17 cellular contexts compared by ENCODE assay signal in the genomic region with DNA sequence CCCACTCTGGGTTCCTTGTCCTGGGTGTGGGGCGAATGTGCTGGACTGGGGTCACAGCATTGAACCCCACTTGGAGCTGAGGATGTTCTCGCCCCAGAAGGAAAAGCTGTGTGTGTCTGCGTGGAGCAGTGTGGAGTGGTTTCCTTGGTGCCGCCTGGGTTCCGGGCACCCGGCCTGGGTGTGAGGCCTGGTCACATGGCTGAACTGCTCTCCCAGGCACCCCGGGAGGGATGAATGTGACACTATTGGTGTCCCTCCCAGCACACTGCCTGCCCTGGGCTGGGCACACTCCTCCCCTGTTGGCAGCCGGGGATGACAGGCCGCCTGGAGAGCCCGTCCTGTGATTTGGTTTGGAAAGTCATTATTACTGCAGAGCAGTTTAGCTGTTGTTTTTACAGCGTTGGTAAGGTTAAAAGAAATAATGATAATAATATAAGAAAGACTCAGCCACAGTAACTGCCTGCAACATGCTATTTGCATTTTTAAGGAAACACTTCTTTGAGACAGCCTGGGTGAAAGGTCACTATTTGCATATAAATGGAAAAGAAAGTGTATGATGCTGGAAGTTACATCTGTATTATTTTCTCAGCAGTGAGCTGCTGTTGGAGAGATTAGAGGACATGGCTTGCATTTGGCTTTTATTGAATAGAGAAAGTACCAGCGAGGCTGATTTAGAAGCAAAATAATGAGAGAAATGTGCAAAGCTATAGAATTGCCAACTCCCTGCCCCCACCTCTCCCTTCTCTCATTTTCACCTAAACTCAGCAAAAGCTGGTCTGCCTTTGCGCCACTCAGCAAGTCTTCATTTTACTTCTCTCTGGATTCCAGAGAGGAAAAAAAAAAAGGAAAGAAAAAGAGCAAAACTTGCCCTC. TPM values are rescaled to one million over a fixed set of nuclear protein-coding genes. Genes with fewer than 3 reads are reported as not detected.
DNase-seq lines count a peak whose midpoint lies in the region; TF ChIP-seq lines count a peak whose summit lies in the region.
"Had no signal": no experiment of that assay in that cellular context is flagged by ENCODE, and none has a peak within 500 bp of the region (broad histone marks: within the 10 kb centered on the region; RNA-seq: fewer than 3 reads in every experiment).

No MANE protein-coding gene starts in this region.

- peaks cover 60% of the 10 kb centered on the region for H3K27me3 Mint-ChIP-seq in Calu3 (ENCODE audit: unreplicated experiment)

- H3K9ac ChIP-seq in HUES48 (ENCODE audit: low read depth, low read length) (no peak overlapping the region), iPS-18a (ENCODE audit: low read length) (no peak overlapping the region)
- H3K9ac ChIP-seq: KMS-11 had no signal

- H3K9me3 Mint-ChIP-seq in Calu3 (ENCODE audit: low read depth, unreplicated experiment), result peaks cover 7% of the 10 kb centered on the region

- no peaks in the 10 kb centered on the region for H3K36me3 ChIP-seq in HUES48 (ENCODE audit: control insufficient read depth, insufficient read depth, low read length)
- no peaks in the 10 kb centered on the region for H3K36me3 ChIP-seq in iPS-18a (ENCODE audit: control insufficient read depth, low read depth, low read length)
- H3K36me3 ChIP-seq in breast epithelium, result no peaks in the 10 kb centered on the region
- H3K36me3 ChIP-seq: ascending aorta, pancreas had no signal

- peaks cover 4% of the 10 kb centered on the region; the same call in 1 of the 2 replicates for H3K27me3 ChIP-seq in HUES48 (ENCODE audit: control insufficient read depth, insufficient read depth, low read length)
- peaks cover 18% of the 10 kb centered on the region for H3K27me3 ChIP-seq in iPS-18a (ENCODE audit: control insufficient read depth, insufficient read depth, low read length)
- peaks cover 0 to 21% of the 10 kb centered on the region in 2 donors for H3K27me3 ChIP-seq in breast epithelium
- H3K27me3 ChIP-seq: ascending aorta, pancreas had no signal

- H3K4me3 ChIP-seq in HUES48 (ENCODE audit: low read depth, low read length) (peak overlapping the region; percentile 9), iPS-18a (ENCODE audit: low read length) (peak overlapping the region; percentile 29), lower leg skin (ENCODE audit: low read depth, poor library complexity, severe bottlenecking) (no peak overlapping the region), breast epithelium (no peak overlapping the region)
- H3K4me3 ChIP-seq: ascending aorta, pancreas had no signal

- DNase-seq in cerebellar cortex (ENCODE audit: low spot score) (peak; percentile 62), pons (ENCODE audit: low spot score) (peak; percentile 60), NCI-H446 (lab: John Stamatoyannopoulos, UW) (no peak), lower leg skin (ENCODE audit: low spot score in 2 of 2) (no peak), Calu3 (no peak), breast epithelium (ENCODE audit: low spot score in 2 of 2) (no peak)
- DNase-seq: activated CD4-positive, alpha-beta T cell treated with anti-CD3 and anti-CD28 coated beads, Interleukin-2, amount 50 U/mL, for 1 hour; activated naive CD4-positive, alpha-beta T cell; COR-L47; NCI-H2081 treated with DMSO at 0.1 percent for 48 hours; NCI-H748 treated with DMSO at 0.1 percent for 48 hours; pancreas had no signal

- H3K27ac ChIP-seq in HUES48 (ENCODE audit: low read depth, low read length), result peak overlapping the region; percentile 73
- no peak overlapping the region for H3K27ac ChIP-seq in iPS-18a (ENCODE audit: low read length)
- H3K27ac ChIP-seq in breast epithelium, result no peak overlapping the region
- H3K27ac ChIP-seq: ascending aorta, KMS-11, pancreas had no signal

- H3K27ac Mint-ChIP-seq in Calu3 (ENCODE audit: unreplicated experiment), result no peak overlapping the region

- no peaks in the 10 kb centered on the region for H3K36me3 Mint-ChIP-seq in Calu3 (ENCODE audit: insufficient read depth, unreplicated experiment)

- CTCF ChIA-PET in Calu3 (lab: Charles Lee), result no interaction called here

- WGBS in lower leg skin, 2 donors, result 31 to 33% methylated on average over 13 of the region's 13 CpGs

- intact Hi-C loops in lower leg skin (cut with DNase I; ENCODE audit: low total_unique reads), result no loop called here
- intact Hi-C loops in Calu3 (cut with micrococcal nuclease; ENCODE audit: unreplicated experiment), result no loop called here
- intact Hi-C loops in breast epithelium (cut with DNase I; ENCODE audit: low total_unique reads), result no loop called here

- H3K4me3 Mint-ChIP-seq in Calu3 (ENCODE audit: low read depth, unreplicated experiment), result no peak overlapping the region

- no peak for TF ChIP-seq CTCF in lower leg skin (IDR thresholded peaks at IDR 0.05)
- no peak for TF ChIP-seq CTCF in Calu3 (IDR thresholded peaks at IDR 0.05; ENCODE audit: unreplicated experiment)
- no peak for TF ChIP-seq CTCF in breast epithelium (IDR thresholded peaks at IDR 0.05)

- peaks cover 18% of the 10 kb centered on the region for H3K4me1 ChIP-seq in HUES48 (ENCODE audit: control insufficient read depth, insufficient read depth, low read length)
- H3K4me1 ChIP-seq in iPS-18a (ENCODE audit: control insufficient read depth, low read depth, low read length), result peaks cover 12% of the 10 kb centered on the region
- H3K4me1 ChIP-seq in breast epithelium, result no peaks in the 10 kb centered on the region
- H3K4me1 ChIP-seq: ascending aorta, pancreas had no signal

- BruUV-seq in Calu3 (replicated peaks; lab: Mats Ljungman, UMichigan), result no TSS peak

- no peaks in the 10 kb centered on the region for H3K4me1 Mint-ChIP-seq in Calu3 (ENCODE audit: low read depth, unreplicated experiment)

- TF ChIP-seq POLR2A in lower leg skin (IDR thresholded peaks at IDR 0.05), result no peak
- no peak for TF ChIP-seq POLR2A in breast epithelium (IDR thresholded peaks at IDR 0.05)

- H3K9me3 ChIP-seq in HUES48 (ENCODE audit: control insufficient read depth, insufficient read depth, low read length), result no peaks in the 10 kb centered on the region
- H3K9me3 ChIP-seq in iPS-18a (ENCODE audit: control insufficient read depth, low read depth, low read length), result no peaks in the 10 kb centered on the region
- H3K9me3 ChIP-seq in breast epithelium, result no peaks in the 10 kb centered on the region
- H3K9me3 ChIP-seq: ascending aorta, pancreas had no signal

RNA-seq across cellular contexts. Expression of gene MYT1, which starts 12.5 kb away (rescaled TPM):
- total RNA-seq in lower leg skin (under 1 TPM in 1 of 4 donors, not detected in 3; 0.26 TPM), Calu3 (2022) (0.45 TPM in 1 of 2 replicates, not detected in the other), breast epithelium (under 1 TPM in 1 of 3 donors, not detected in 2; under 0.01 TPM)
- total RNA-seq: ascending aorta, skeletal muscle tissue had no signal

Comparison
In these comparisons a context has a peak if more than half of its experiments do, and no peak if none do; other contexts are left out.
1. H3K4me3 ChIP-seq: peak in HUES48 (single experiment) and iPS-18a (single experiment); none in lower leg skin (single experiment) and breast epithelium (0 of 3).
2. DNase-seq: peak in cerebellar cortex (single experiment) and pons (single experiment); none in NCI-H446 (0 of 2), lower leg skin (0 of 2), Calu3 (single experiment) and breast epithelium (0 of 2).